Comparison of ENCODE assay signal across 16 cellular contexts in the genomic region with DNA sequence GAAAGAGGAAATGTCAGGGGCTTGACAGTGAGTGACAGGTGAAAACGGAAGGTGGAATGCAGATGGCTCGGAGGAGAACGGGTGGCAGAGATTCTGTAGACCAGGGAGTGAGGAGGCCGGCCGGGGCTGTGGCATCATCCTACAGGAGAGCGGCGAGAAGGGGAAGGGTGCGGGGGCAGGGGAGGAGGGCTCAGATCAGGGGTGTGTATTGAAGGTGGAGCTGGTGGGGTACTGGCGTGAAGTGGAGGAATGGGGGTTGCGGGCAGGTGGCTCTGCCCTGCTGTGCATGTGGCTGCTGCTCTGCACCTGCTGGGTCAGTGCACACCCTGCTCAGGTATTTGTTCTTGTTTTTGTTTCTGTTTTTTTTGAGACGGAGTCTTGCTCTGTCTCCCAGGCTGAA.
DNase-seq lines count a peak whose midpoint lies in the region; ATAC-seq and TF ChIP-seq lines count a peak whose summit lies in the region.
"Had no signal": no experiment of that assay in that cellular context is flagged by ENCODE, and none has a peak within 500 bp of the region (broad histone marks: within the 10 kb centered on the region; RNA-seq: fewer than 3 reads in every experiment).

No MANE protein-coding gene starts in this region.

- no peak overlapping the region for H2AFZ ChIP-seq in osteoblast (ENCODE audit: low read length)
- H2AFZ ChIP-seq: GM23248 had no signal

- H3K27me3 ChIP-seq in osteoblast (ENCODE audit: insufficient read depth, low read length): no peaks in the 10 kb centered on the region
- H3K27me3 ChIP-seq: BLaER1 had no signal

- DNase-seq in chondrocyte (ENCODE audit: low spot score): peak; percentile 64
- peak; percentile 74 for DNase-seq in osteoblast (ENCODE audit: insufficient read length, low spot score, missing footprints)
- DNase-seq in type B pancreatic cell (ENCODE audit: extremely low spot score, unreplicated experiment): no peak
- DNase-seq in endothelial cell (ENCODE audit: low spot score): no peak
- no peak for DNase-seq in SK-N-DZ (ENCODE audit: low spot score)
- DNase-seq: Caco-2; CD4-positive, CD25-positive, alpha-beta regulatory T cell; CD8-positive, alpha-beta T cell; DMS153; DND-41; GM23248; HCEC 1CT had no signal

- H3K4me1 Mint-ChIP-seq in chondrocyte (ENCODE audit: low read depth) (peaks cover 3% of the 10 kb centered on the region), type B pancreatic cell (ENCODE audit: unreplicated experiment) (no peaks in the 10 kb centered on the region), endothelial cell (ENCODE audit: unreplicated experiment) (no peaks in the 10 kb centered on the region)
- H3K4me1 Mint-ChIP-seq: B cell had no signal

- H3K4me1 ChIP-seq in osteoblast (ENCODE audit: insufficient read depth, low read length): no peaks in the 10 kb centered on the region
- H3K4me1 ChIP-seq: Caco-2 had no signal

- H3K27ac Mint-ChIP-seq in chondrocyte (ENCODE audit: unreplicated experiment): no peak overlapping the region
- H3K27ac Mint-ChIP-seq in type B pancreatic cell: peak overlapping the region; percentile 81
- H3K27ac Mint-ChIP-seq in endothelial cell (ENCODE audit: unreplicated experiment): no peak overlapping the region
- H3K27ac Mint-ChIP-seq: B cell; CD8-positive, alpha-beta T cell had no signal

- H3K4me2 ChIP-seq in osteoblast (ENCODE audit: insufficient read depth, low read length): no peak overlapping the region
- H3K4me2 ChIP-seq: BLaER1 had no signal

- no peaks in the 10 kb centered on the region for H4K20me1 ChIP-seq in osteoblast (ENCODE audit: insufficient read depth, low read length)
- H4K20me1 ChIP-seq: BLaER1 had no signal

- no peak for ATAC-seq in GM21786 (IDR thresholded peaks at IDR 0.05; ENCODE audit: unreplicated experiment)
- ATAC-seq: CD8-positive, alpha-beta T cell had no signal

- no peaks in the 10 kb centered on the region for H3K79me2 ChIP-seq in osteoblast (ENCODE audit: insufficient read depth, low read length)

- H3K4me3 ChIP-seq in osteoblast (ENCODE audit: insufficient read depth, low read length): no peak overlapping the region
- H3K4me3 ChIP-seq: BLaER1, GM23248 had no signal

- no peaks in the 10 kb centered on the region for H3K9me3 Mint-ChIP-seq in chondrocyte (ENCODE audit: low read depth)
- no peaks in the 10 kb centered on the region for H3K9me3 Mint-ChIP-seq in type B pancreatic cell
- H3K9me3 Mint-ChIP-seq in endothelial cell (ENCODE audit: unreplicated experiment): peaks cover 10% of the 10 kb centered on the region
- H3K9me3 Mint-ChIP-seq: CD8-positive, alpha-beta T cell had no signal

- no peaks in the 10 kb centered on the region for H3K27me3 Mint-ChIP-seq in chondrocyte (ENCODE audit: low read depth)
- peaks cover 3% of the 10 kb centered on the region for H3K27me3 Mint-ChIP-seq in type B pancreatic cell
- peaks cover 3% of the 10 kb centered on the region for H3K27me3 Mint-ChIP-seq in endothelial cell (ENCODE audit: unreplicated experiment)
- H3K27me3 Mint-ChIP-seq: B cell; CD4-positive, CD25-positive, alpha-beta regulatory T cell had no signal

- no peaks in the 10 kb centered on the region for H3K9me3 ChIP-seq in osteoblast (ENCODE audit: low read depth, low read length)
- H3K9me3 ChIP-seq: BLaER1, Caco-2 had no signal

- H3K36me3 Mint-ChIP-seq in chondrocyte (ENCODE audit: low read depth): peaks cover 6% of the 10 kb centered on the region
- peaks cover 14% of the 10 kb centered on the region for H3K36me3 Mint-ChIP-seq in type B pancreatic cell
- H3K36me3 Mint-ChIP-seq in endothelial cell (ENCODE audit: low read depth, unreplicated experiment): peaks cover 9% of the 10 kb centered on the region
- H3K36me3 Mint-ChIP-seq: CD4-positive, CD25-positive, alpha-beta regulatory T cell; CD8-positive, alpha-beta T cell had no signal

- H3K27ac ChIP-seq in osteoblast (ENCODE audit: low read depth, low read length): no peak overlapping the region
- H3K27ac ChIP-seq: BLaER1, C4-2B, GM23248 had no signal

- H3K4me3 Mint-ChIP-seq in chondrocyte (ENCODE audit: unreplicated experiment): no peak overlapping the region
- peak overlapping the region; percentile 68 for H3K4me3 Mint-ChIP-seq in type B pancreatic cell
- H3K4me3 Mint-ChIP-seq in endothelial cell (ENCODE audit: unreplicated experiment): no peak overlapping the region
- H3K4me3 Mint-ChIP-seq: B cell; CD4-positive, CD25-positive, alpha-beta regulatory T cell; CD8-positive, alpha-beta T cell had no signal

- H3K36me3 ChIP-seq in osteoblast (ENCODE audit: insufficient read depth, low read length): no peaks in the 10 kb centered on the region
- H3K36me3 ChIP-seq: BLaER1 had no signal

- TF ChIP-seq CTCF in chondrocyte (IDR thresholded peaks at IDR 0.05) (no peak), osteoblast (IDR thresholded peaks at IDR 0.05; ENCODE audit: extremely low read depth, low read depth, low read length) (no peak), type B pancreatic cell (conservative IDR thresholded peaks at IDR 0.05) (no peak), endothelial cell (IDR thresholded peaks at IDR 0.05; ENCODE audit: unreplicated experiment) (no peak)

Comparison
In these comparisons a context has a peak if more than half of its experiments do, and no peak if none do; other contexts are left out.
1. DNase-seq: peak in chondrocyte (single experiment) and osteoblast (single experiment); none in type B pancreatic cell (single experiment), endothelial cell (single experiment) and SK-N-DZ (single experiment).